In genomic region chr4:15870079-15870478, GRCh38 we compare ENCODE assay signal across 1 cellular context.
A peak's percentile ranks its signal among the peaks of the same experiment; 100 is the strongest.
TF ChIP-seq lines count a peak whose summit lies in the region.

No MANE protein-coding gene starts in this region.

TF ChIP-seq in H1, 55 proteins besides CTCF, POLR2A, EP300 and RAD21:
- TF ChIP-seq, protein P1, sequence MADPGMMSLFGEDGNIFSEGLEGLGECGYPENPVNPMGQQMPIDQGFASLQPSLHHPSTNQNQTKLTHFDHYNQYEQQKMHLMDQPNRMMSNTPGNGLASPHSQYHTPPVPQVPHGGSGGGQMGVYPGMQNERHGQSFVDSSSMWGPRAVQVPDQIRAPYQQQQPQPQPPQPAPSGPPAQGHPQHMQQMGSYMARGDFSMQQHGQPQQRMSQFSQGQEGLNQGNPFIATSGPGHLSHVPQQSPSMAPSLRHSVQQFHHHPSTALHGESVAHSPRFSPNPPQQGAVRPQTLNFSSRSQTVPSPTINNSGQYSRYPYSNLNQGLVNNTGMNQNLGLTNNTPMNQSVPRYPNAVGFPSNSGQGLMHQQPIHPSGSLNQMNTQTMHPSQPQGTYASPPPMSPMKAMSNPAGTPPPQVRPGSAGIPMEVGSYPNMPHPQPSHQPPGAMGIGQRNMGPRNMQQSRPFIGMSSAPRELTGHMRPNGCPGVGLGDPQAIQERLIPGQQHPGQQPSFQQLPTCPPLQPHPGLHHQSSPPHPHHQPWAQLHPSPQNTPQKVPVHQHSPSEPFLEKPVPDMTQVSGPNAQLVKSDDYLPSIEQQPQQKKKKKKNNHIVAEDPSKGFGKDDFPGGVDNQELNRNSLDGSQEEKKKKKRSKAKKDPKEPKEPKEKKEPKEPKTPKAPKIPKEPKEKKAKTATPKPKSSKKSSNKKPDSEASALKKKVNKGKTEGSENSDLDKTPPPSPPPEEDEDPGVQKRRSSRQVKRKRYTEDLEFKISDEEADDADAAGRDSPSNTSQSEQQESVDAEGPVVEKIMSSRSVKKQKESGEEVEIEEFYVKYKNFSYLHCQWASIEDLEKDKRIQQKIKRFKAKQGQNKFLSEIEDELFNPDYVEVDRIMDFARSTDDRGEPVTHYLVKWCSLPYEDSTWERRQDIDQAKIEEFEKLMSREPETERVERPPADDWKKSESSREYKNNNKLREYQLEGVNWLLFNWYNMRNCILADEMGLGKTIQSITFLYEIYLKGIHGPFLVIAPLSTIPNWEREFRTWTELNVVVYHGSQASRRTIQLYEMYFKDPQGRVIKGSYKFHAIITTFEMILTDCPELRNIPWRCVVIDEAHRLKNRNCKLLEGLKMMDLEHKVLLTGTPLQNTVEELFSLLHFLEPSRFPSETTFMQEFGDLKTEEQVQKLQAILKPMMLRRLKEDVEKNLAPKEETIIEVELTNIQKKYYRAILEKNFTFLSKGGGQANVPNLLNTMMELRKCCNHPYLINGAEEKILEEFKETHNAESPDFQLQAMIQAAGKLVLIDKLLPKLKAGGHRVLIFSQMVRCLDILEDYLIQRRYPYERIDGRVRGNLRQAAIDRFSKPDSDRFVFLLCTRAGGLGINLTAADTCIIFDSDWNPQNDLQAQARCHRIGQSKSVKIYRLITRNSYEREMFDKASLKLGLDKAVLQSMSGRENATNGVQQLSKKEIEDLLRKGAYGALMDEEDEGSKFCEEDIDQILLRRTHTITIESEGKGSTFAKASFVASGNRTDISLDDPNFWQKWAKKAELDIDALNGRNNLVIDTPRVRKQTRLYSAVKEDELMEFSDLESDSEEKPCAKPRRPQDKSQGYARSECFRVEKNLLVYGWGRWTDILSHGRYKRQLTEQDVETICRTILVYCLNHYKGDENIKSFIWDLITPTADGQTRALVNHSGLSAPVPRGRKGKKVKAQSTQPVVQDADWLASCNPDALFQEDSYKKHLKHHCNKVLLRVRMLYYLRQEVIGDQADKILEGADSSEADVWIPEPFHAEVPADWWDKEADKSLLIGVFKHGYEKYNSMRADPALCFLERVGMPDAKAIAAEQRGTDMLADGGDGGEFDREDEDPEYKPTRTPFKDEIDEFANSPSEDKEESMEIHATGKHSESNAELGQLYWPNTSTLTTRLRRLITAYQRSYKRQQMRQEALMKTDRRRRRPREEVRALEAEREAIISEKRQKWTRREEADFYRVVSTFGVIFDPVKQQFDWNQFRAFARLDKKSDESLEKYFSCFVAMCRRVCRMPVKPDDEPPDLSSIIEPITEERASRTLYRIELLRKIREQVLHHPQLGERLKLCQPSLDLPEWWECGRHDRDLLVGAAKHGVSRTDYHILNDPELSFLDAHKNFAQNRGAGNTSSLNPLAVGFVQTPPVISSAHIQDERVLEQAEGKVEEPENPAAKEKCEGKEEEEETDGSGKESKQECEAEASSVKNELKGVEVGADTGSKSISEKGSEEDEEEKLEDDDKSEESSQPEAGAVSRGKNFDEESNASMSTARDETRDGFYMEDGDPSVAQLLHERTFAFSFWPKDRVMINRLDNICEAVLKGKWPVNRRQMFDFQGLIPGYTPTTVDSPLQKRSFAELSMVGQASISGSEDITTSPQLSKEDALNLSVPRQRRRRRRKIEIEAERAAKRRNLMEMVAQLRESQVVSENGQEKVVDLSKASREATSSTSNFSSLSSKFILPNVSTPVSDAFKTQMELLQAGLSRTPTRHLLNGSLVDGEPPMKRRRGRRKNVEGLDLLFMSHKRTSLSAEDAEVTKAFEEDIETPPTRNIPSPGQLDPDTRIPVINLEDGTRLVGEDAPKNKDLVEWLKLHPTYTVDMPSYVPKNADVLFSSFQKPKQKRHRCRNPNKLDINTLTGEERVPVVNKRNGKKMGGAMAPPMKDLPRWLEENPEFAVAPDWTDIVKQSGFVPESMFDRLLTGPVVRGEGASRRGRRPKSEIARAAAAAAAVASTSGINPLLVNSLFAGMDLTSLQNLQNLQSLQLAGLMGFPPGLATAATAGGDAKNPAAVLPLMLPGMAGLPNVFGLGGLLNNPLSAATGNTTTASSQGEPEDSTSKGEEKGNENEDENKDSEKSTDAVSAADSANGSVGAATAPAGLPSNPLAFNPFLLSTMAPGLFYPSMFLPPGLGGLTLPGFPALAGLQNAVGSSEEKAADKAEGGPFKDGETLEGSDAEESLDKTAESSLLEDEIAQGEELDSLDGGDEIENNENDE (IDR thresholded peaks at IDR 0.05; ENCODE audit: insufficient replicate concordance, low read length): no peak
- no peak for TF ChIP-seq ZNF274 (IDR thresholded peaks at IDR 0.05; ENCODE audit: borderline replicate concordance, extremely low read depth, low read length)
- TF ChIP-seq YY1 (IDR thresholded peaks at IDR 0.05; ENCODE audit: low read depth, low read length): peak; percentile 42; the same call in 1 of the 2 replicates
